Comparison of ENCODE assay signal across 21 cellular contexts in genomic region chr11:68532719-68533369, GRCh38.
DNase-seq lines count a peak whose midpoint lies in the region; ATAC-seq and TF ChIP-seq lines count a peak whose summit lies in the region.
"Had no signal": no experiment of that assay in that cellular context is flagged by ENCODE, and none has a peak within 500 bp of the region (broad histone marks: within the 10 kb centered on the region; RNA-seq: fewer than 3 reads in every experiment).

No MANE protein-coding gene starts in this region.

- peaks cover 60% of the 10 kb centered on the region for H3K36me3 Mint-ChIP-seq in Caco-2 (ENCODE audit: insufficient read depth, unreplicated experiment)

- H3K4me2 ChIP-seq in hepatocyte = peak overlapping the region; percentile 57

- H3K4me3 ChIP-seq in Caco-2 (ENCODE audit: low read depth, low read length) (no peak overlapping the region), hepatocyte (no peak overlapping the region), psoas muscle (no peak overlapping the region)
- H3K4me3 ChIP-seq: esophagus muscularis mucosa, gastroesophageal sphincter, sigmoid colon, SJSA1, vagina had no signal

- WGBS in hepatocyte (ENCODE audit: low lambda C conversion rate, missing lambda C conversion rate) = 55% methylated on average over 5 of the region's 5 CpGs
- 88 to 95% (median 91%) methylated on average over 5 of the region's 5 CpGs for WGBS in psoas muscle, 3 donors

- H3K27me3 Mint-ChIP-seq in Caco-2 (ENCODE audit: insufficient read depth, unreplicated experiment) = no peaks in the 10 kb centered on the region
- H3K27me3 Mint-ChIP-seq: brain; CD4-positive, alpha-beta memory T cell; memory B cell had no signal

- H3K9me3 ChIP-seq in Caco-2 (no peaks in the 10 kb centered on the region), hepatocyte (ENCODE audit: low read depth) (no peaks in the 10 kb centered on the region), psoas muscle (no peaks in the 10 kb centered on the region)
- H3K9me3 ChIP-seq: esophagus muscularis mucosa, gastroesophageal sphincter, sigmoid colon, SJSA1, vagina had no signal

- H3K4me1 ChIP-seq in Caco-2 (peaks cover 21% of the 10 kb centered on the region), hepatocyte (ENCODE audit: insufficient read depth) (peaks cover 32% of the 10 kb centered on the region), psoas muscle (peaks cover 92% of the 10 kb centered on the region)
- H3K4me1 ChIP-seq: SJSA1 had no signal

- no peaks in the 10 kb centered on the region for H3K9me2 ChIP-seq in hepatocyte (replicated peaks; ENCODE audit: insufficient read depth)

- peaks cover 26% of the 10 kb centered on the region for H3K4me1 Mint-ChIP-seq in Caco-2 (ENCODE audit: low read depth, unreplicated experiment)

- POLR2A ChIA-PET in Caco-2 (lab: Charles Lee) = no interaction called here

- peaks cover 35% of the 10 kb centered on the region for H4K20me1 ChIP-seq in hepatocyte (ENCODE audit: insufficient read depth, poor library complexity, severe bottlenecking)

- peaks cover 93% of the 10 kb centered on the region for H3K79me2 ChIP-seq in hepatocyte

- ATAC-seq in psoas muscle = no peak
- ATAC-seq in HG03280 (IDR thresholded peaks at IDR 0.05; ENCODE audit: unreplicated experiment) = no peak
- ATAC-seq: gastroesophageal sphincter had no signal

- peak overlapping the region; percentile 49 for H3K4me3 Mint-ChIP-seq in Caco-2 (ENCODE audit: unreplicated experiment)
- H3K4me3 Mint-ChIP-seq: brain; CD4-positive, alpha-beta memory T cell; memory B cell; nephron had no signal

- H3K9me3 Mint-ChIP-seq in Caco-2 (ENCODE audit: unreplicated experiment) = no peaks in the 10 kb centered on the region
- H3K9me3 Mint-ChIP-seq: brain; CD4-positive, alpha-beta memory T cell; memory B cell; nephron had no signal

- TF ChIP-seq CTCF in Caco-2 (IDR thresholded peaks at IDR 0.05; ENCODE audit: insufficient read depth in 1 of 2, low read depth in 1 of 2, low read length in 1 of 2, severe bottlenecking in 1 of 2, unreplicated experiment in 1 of 2) (no peak), hepatocyte (IDR thresholded peaks at IDR 0.05; ENCODE audit: poor library complexity) (no peak), psoas muscle (IDR thresholded peaks at IDR 0.05) (no peak)

- TSS peak; percentile 14 for BruUV-seq in Caco-2 (replicated peaks; lab: Mats Ljungman, UMichigan)

- peak overlapping the region; percentile 80 for H3K27ac Mint-ChIP-seq in Caco-2 (ENCODE audit: unreplicated experiment)
- H3K27ac Mint-ChIP-seq: nephron had no signal

- no peaks in the 10 kb centered on the region for H3K27me3 ChIP-seq in Caco-2 (replicated peaks; ENCODE audit: control insufficient read depth, insufficient read depth, low read length)
- no peaks in the 10 kb centered on the region for H3K27me3 ChIP-seq in hepatocyte
- H3K27me3 ChIP-seq in psoas muscle (ENCODE audit: insufficient read depth in 3 of 3, low read length in 2 of 3) = no peaks in the 10 kb centered on the region
- H3K27me3 ChIP-seq: esophagus muscularis mucosa, gastroesophageal sphincter, sigmoid colon, SJSA1, vagina had no signal

- peak; percentile 64 to 67 for DNase-seq in Caco-2
- DNase-seq in HT-29 (ENCODE audit: low spot score) = peak; percentile 19
- DNase-seq in hepatocyte (ENCODE audit: low spot score) = peak; percentile 54
- no peak for DNase-seq in psoas muscle
- no peak for DNase-seq in islet precursor cell
- DNase-seq in MV-4-11 (lab: John Stamatoyannopoulos, UW) = no peak
- DNase-seq: CD4-positive, alpha-beta memory T cell; DMS79; effector memory CD4-positive, alpha-beta T cell; NCI-H1105 treated with DMSO at 0.1 percent for 48 hours; NCI-H510A treated with DMSO at 0.1 percent for 48 hours; sigmoid colon had no signal

- CTCF ChIA-PET in Caco-2 (lab: Charles Lee) = interaction anchor here (0.7 kb wide), 1 partner anchor 209 kb away, joined by 3 read pairs; no protein-coding TSS in a partner anchor

- H3K27ac ChIP-seq in hepatocyte = peak overlapping the region; percentile 76
- H3K27ac ChIP-seq in psoas muscle = peak overlapping the region; percentile 84
- H3K27ac ChIP-seq: esophagus muscularis mucosa, gastroesophageal sphincter, parathyroid adenoma, sigmoid colon, SJSA1, vagina had no signal

- H2AFZ ChIP-seq in hepatocyte = no peak overlapping the region
- H2AFZ ChIP-seq: parathyroid adenoma had no signal

- H3K36me3 ChIP-seq in Caco-2 (ENCODE audit: control insufficient read depth, insufficient read depth, low read length) = peaks cover 9% of the 10 kb centered on the region
- peaks cover 2% of the 10 kb centered on the region for H3K36me3 ChIP-seq in hepatocyte (replicated peaks; ENCODE audit: insufficient read depth, low read depth)
- H3K36me3 ChIP-seq in psoas muscle (ENCODE audit: insufficient read depth in 1 of 2, low read depth in 1 of 2) = peaks cover 0 to 11% of the 10 kb centered on the region in 2 donors

- intact Hi-C loops in Caco-2 (cut with micrococcal nuclease; ENCODE audit: unreplicated experiment) (loop anchor here (2.0 kb wide), 1 partner anchor 72 kb away; the partner anchor contains the start of gene PPP6R3), psoas muscle (cut with DNase I) (loop anchor here (5.0 to 10.0 kb wide), 3 partner anchors 34 to 68 kb away; partner anchors contain the start of gene PPP6R3 (in 1 of the 2))

Comparison
In these comparisons a context has a peak if more than half of its experiments do, and no peak if none do; other contexts are left out.
1. DNase-seq: peak in Caco-2 (2 of 2), HT-29 (single experiment) and hepatocyte (single experiment); none in psoas muscle (0 of 2), islet precursor cell (single experiment) and MV-4-11 (single experiment).